Comparison of ENCODE assay signal across 8 cellular contexts in the genomic region with DNA sequence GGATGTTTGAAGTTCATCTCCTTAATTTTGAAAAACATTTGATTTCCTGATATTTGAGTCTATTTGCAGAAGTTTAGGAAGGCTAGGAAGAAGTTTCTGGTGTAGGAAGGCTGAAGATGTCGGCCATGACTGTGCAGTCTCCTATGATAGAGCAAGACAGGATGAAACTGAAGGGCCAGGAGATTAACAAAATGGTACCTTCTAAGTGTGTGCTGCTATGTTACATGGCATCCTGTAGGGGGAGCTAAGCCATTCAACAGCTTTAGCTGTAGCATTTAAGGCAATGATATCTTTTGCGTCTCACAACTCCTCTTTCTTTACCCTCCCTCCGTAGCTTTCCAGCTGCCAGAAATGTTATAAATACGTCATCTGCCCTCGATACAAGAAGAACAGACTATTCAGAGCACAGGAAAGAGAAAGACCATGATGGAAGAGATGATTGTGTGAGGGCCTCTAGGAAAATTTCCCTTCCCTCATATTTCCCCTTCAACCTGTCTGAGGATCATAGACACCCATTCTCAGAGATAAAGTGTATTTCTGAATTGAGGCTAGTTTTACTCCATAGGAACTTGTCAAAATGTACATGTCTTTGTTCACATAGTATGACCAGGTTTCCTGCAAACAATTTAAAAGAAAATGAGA.
A peak's percentile ranks its signal among the peaks of the same experiment; 100 is the strongest.
DNase-seq lines count a peak whose midpoint lies in the region; ATAC-seq, FAIRE-seq and TF ChIP-seq lines count a peak whose summit lies in the region.

No MANE protein-coding gene starts in this region.

- ATAC-seq in HG02981 (IDR thresholded peaks at IDR 0.05; ENCODE audit: unreplicated experiment) (no peak), HG02884 (IDR thresholded peaks at IDR 0.05; ENCODE audit: unreplicated experiment) (no peak)

- peak; percentile 49 for FAIRE-seq in islet of Langerhans (lab: Jason Lieb, UNC)

- H3K27me3 ChIP-seq in adipocyte (replicated peaks; ENCODE audit: control insufficient read depth, insufficient read depth, low read length): no peaks in the 10 kb centered on the region

- H3K9ac ChIP-seq in adipocyte (ENCODE audit: low read length): peak overlapping the region; percentile 81

- no peak overlapping the region for H3K4me3 ChIP-seq in GM12875 (ENCODE audit: low read depth, low read length)
- H3K4me3 ChIP-seq in adipocyte (ENCODE audit: low read length): no peak overlapping the region

- peak; percentile 78 for TF ChIP-seq CTCF in GM12875 (IDR thresholded peaks at IDR 0.05; ENCODE audit: borderline replicate concordance, insufficient read depth, low read depth, low read length)

- no peaks in the 10 kb centered on the region for H3K36me3 ChIP-seq in adipocyte (ENCODE audit: control insufficient read depth, insufficient read depth, low read length, severe bottlenecking)

- DNase-seq in A172 (ENCODE audit: low spot score) (peak; percentile 61), NCI-H1694 (lab: John Stamatoyannopoulos, UW) (peak; percentile 31), adipocyte (ENCODE audit: low read depth) (peak; percentile 21)
- DNase-seq in stimulated activated CD4-positive, alpha-beta T cell treated with anti-CD3 and anti-CD28 coated beads, Interleukin-2, amount 100 ng/mL, for 48 hours: no peak

- H3K4me1 ChIP-seq in adipocyte (ENCODE audit: control insufficient read depth, insufficient read depth, low read length): peaks cover 25% of the 10 kb centered on the region

- no peaks in the 10 kb centered on the region for H3K9me3 ChIP-seq in adipocyte (ENCODE audit: control insufficient read depth, low read length)

Comparison
In these comparisons a context has a peak if more than half of its experiments do, and no peak if none do; other contexts are left out.
1. DNase-seq: peak in A172 (single experiment), NCI-H1694 (single experiment) and adipocyte (single experiment); none in stimulated activated CD4-positive, alpha-beta T cell treated with anti-CD3 and anti-CD28 coated beads, Interleukin-2, amount 100 ng/mL, for 48 hours (0 of 2).